In the genomic region with DNA sequence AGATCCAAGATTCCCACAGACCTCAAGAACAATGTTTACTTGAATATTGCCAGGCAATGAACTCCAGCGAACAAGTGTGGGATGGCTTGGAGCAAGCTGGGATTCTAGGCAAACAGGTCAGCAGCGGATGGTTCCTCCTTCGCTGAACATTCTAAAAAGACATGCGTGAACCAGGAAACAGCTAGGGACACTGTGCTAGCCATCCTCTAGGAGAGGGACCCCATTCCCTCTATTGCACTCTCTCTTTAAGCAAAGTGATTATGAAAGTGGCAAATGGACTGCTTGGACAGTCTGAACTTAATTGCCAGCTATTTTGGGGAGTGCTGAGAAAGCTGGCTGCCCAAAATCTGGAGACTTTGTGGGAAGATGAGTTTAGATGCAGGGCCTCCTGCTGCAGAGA, we compare ENCODE assay signal across 2 cellular contexts.
TF ChIP-seq lines count a peak whose summit lies in the region.

No MANE protein-coding gene starts in this region.

TF ChIP-seq in IMR-90, 13 proteins besides CTCF, POLR2A, EP300 and RAD21:
- TF ChIP-seq MAFK (IDR thresholded peaks at IDR 0.05; ENCODE audit: low read depth, low read length) (no peak), CHD1 (IDR thresholded peaks at IDR 0.05; ENCODE audit: low read depth, low read length) (no peak), SMC3 (IDR thresholded peaks at IDR 0.05; ENCODE audit: low read depth, low read length) (no peak), FOS (IDR thresholded peaks at IDR 0.05; ENCODE audit: low read depth, low read length) (no peak), RCOR1 (IDR thresholded peaks at IDR 0.05; ENCODE audit: insufficient replicate concordance, low read length) (no peak), BHLHE40 (IDR thresholded peaks at IDR 0.05; ENCODE audit: low read depth, low read length) (no peak), MAZ (IDR thresholded peaks at IDR 0.05; ENCODE audit: borderline replicate concordance, low read depth, low read length) (no peak), ELK1 (IDR thresholded peaks at IDR 0.05; ENCODE audit: borderline replicate concordance, low read depth, low read length) (no peak), RFX5 (IDR thresholded peaks at IDR 0.05; ENCODE audit: low read depth, low read length) (no peak), CEBPB (IDR thresholded peaks at IDR 0.05; ENCODE audit: low read depth, low read length) (no peak), NFE2L2 (IDR thresholded peaks at IDR 0.05; ENCODE audit: low read depth, low read length) (no peak), MXI1 (IDR thresholded peaks at IDR 0.05; ENCODE audit: borderline replicate concordance, low read depth, low read length) (no peak)
- TF ChIP-seq, protein P1, sequence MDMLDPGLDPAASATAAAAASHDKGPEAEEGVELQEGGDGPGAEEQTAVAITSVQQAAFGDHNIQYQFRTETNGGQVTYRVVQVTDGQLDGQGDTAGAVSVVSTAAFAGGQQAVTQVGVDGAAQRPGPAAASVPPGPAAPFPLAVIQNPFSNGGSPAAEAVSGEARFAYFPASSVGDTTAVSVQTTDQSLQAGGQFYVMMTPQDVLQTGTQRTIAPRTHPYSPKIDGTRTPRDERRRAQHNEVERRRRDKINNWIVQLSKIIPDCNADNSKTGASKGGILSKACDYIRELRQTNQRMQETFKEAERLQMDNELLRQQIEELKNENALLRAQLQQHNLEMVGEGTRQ (IDR thresholded peaks at IDR 0.05; ENCODE audit: low read depth, low read length), result no peak
TF ChIP-seq in IMR-90: peak in this region for 0.

TF ChIP-seq in K562, 482 proteins besides CTCF, POLR2A, EP300 and RAD21:
- TF ChIP-seq NR2F6 (CRISPR knock-in tag; IDR thresholded peaks at IDR 0.05) (no peak), RBM17 (IDR thresholded peaks at IDR 0.05; ENCODE audit: borderline replicate concordance, low read depth, low read length) (no peak), PHB2 (IDR thresholded peaks at IDR 0.05; ENCODE audit: low read depth) (no peak), MEF2D (tag; conservative IDR thresholded peaks at IDR 0.05; ENCODE audit: low read depth) (no peak), NFXL1 (CRISPR knock-in tag; IDR thresholded peaks at IDR 0.05) (no peak), RBM14 (IDR thresholded peaks at IDR 0.05; ENCODE audit: borderline replicate concordance, insufficient read depth, low read depth, low read length) (no peak), MNT (conservative IDR thresholded peaks at IDR 0.05) (no peak), TARDBP (IDR thresholded peaks at IDR 0.05) (no peak), HIVEP1 (CRISPR knock-in tag; IDR thresholded peaks at IDR 0.05) (no peak), ZNF507 (tag; conservative IDR thresholded peaks at IDR 0.05) (no peak)
- TF ChIP-seq, protein P2, sequence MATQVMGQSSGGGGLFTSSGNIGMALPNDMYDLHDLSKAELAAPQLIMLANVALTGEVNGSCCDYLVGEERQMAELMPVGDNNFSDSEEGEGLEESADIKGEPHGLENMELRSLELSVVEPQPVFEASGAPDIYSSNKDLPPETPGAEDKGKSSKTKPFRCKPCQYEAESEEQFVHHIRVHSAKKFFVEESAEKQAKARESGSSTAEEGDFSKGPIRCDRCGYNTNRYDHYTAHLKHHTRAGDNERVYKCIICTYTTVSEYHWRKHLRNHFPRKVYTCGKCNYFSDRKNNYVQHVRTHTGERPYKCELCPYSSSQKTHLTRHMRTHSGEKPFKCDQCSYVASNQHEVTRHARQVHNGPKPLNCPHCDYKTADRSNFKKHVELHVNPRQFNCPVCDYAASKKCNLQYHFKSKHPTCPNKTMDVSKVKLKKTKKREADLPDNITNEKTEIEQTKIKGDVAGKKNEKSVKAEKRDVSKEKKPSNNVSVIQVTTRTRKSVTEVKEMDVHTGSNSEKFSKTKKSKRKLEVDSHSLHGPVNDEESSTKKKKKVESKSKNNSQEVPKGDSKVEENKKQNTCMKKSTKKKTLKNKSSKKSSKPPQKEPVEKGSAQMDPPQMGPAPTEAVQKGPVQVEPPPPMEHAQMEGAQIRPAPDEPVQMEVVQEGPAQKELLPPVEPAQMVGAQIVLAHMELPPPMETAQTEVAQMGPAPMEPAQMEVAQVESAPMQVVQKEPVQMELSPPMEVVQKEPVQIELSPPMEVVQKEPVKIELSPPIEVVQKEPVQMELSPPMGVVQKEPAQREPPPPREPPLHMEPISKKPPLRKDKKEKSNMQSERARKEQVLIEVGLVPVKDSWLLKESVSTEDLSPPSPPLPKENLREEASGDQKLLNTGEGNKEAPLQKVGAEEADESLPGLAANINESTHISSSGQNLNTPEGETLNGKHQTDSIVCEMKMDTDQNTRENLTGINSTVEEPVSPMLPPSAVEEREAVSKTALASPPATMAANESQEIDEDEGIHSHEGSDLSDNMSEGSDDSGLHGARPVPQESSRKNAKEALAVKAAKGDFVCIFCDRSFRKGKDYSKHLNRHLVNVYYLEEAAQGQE (CRISPR knock-in tag; IDR thresholded peaks at IDR 0.05; ENCODE audit: low read depth), result no peak
- TF ChIP-seq, protein P3, sequence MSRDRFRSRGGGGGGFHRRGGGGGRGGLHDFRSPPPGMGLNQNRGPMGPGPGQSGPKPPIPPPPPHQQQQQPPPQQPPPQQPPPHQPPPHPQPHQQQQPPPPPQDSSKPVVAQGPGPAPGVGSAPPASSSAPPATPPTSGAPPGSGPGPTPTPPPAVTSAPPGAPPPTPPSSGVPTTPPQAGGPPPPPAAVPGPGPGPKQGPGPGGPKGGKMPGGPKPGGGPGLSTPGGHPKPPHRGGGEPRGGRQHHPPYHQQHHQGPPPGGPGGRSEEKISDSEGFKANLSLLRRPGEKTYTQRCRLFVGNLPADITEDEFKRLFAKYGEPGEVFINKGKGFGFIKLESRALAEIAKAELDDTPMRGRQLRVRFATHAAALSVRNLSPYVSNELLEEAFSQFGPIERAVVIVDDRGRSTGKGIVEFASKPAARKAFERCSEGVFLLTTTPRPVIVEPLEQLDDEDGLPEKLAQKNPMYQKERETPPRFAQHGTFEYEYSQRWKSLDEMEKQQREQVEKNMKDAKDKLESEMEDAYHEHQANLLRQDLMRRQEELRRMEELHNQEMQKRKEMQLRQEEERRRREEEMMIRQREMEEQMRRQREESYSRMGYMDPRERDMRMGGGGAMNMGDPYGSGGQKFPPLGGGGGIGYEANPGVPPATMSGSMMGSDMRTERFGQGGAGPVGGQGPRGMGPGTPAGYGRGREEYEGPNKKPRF (IDR thresholded peaks at IDR 0.05; ENCODE audit: low read depth, low read length), result no peak
